In the genomic region with DNA sequence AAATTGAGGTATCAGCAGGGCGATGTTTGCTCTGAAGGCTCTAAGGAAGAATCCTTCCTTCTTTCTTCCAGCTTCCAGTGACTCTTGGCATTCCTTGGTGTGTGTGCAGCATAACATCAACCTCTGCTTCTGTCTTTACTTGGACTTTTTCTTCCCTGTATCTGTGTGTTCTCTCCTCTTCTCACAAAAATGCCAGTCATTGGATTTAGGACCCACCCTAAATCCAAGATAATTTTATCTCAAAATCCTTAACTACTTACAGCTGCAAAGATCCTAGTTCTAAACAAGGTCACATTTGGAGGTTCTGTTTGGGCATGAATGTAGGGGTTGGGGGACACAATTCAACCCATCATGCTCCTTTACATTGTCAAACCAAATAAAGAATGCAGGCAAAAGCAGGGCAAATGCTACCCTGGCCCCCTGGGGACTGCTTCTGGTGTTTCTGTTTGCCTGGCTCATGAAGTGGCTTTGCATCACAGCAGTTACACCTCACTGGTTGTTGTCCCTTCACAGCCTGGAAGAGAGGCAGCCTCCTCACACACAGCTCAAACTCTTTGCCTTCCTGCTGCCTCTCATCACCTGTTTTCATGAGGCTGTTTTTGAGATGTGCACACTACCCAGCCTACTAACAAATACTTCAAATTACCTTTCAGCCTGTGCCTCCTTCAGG, we compare ENCODE assay signal across 14 cellular contexts.
"Had no signal": no experiment of that assay in that cellular context is flagged by ENCODE, and none has a peak within 500 bp of the region (broad histone marks: within the 10 kb centered on the region; RNA-seq: fewer than 3 reads in every experiment).

No MANE protein-coding gene starts in this region.

- FAIRE-seq: bronchial epithelial cell, frontal cortex, keratinocyte had no signal

- H3K27me3 ChIP-seq: heart left ventricle, ovary had no signal

- ATAC-seq: activated T-helper 17 cell treated with anti-CD3 and anti-CD28 coated beads, Interleukin-2, amount 50 U/mL, for 72 hours; heart left ventricle; left lobe of liver; stimulated activated naive CD8-positive, alpha-beta T cell treated with anti-CD3 and anti-CD28 coated beads, Interleukin-15, amount 100 ng/mL, for 72 hours had no signal

- H3K4me3 ChIP-seq: heart left ventricle, ovary had no signal

- H3K27ac ChIP-seq: heart left ventricle, ovary had no signal

- H3K9me3 ChIP-seq: heart left ventricle, ovary had no signal

- H3K4me1 ChIP-seq: heart left ventricle had no signal

- DNase-seq: activated CD4-positive, alpha-beta T cell treated with anti-CD3 and anti-CD28 coated beads, Interleukin-2, amount 50 U/mL, for 48 hours; activated CD4-positive, CD25-positive, alpha-beta regulatory T cell treated with anti-CD3 and anti-CD28 coated beads, Interleukin-2, amount 50 U/mL, for 72 hours; activated naive CD4-positive, alpha-beta T cell treated with Interleukin-2 at 50 U/mL for 16 hours; aorta; heart left ventricle; ovary; stimulated activated CD4-positive, alpha-beta T cell treated with anti-CD3 and anti-CD28 coated beads, Interleukin-1b, Interleukin-23, amount 100 ng/mL, for 48 hours; stimulated activated naive CD8-positive, alpha-beta T cell treated with anti-CD3 and anti-CD28 coated beads, Interleukin-15, amount 100 ng/mL, for 72 hours; T1000 had no signal

- H3K36me3 ChIP-seq: heart left ventricle, ovary had no signal
